In the genomic region with DNA sequence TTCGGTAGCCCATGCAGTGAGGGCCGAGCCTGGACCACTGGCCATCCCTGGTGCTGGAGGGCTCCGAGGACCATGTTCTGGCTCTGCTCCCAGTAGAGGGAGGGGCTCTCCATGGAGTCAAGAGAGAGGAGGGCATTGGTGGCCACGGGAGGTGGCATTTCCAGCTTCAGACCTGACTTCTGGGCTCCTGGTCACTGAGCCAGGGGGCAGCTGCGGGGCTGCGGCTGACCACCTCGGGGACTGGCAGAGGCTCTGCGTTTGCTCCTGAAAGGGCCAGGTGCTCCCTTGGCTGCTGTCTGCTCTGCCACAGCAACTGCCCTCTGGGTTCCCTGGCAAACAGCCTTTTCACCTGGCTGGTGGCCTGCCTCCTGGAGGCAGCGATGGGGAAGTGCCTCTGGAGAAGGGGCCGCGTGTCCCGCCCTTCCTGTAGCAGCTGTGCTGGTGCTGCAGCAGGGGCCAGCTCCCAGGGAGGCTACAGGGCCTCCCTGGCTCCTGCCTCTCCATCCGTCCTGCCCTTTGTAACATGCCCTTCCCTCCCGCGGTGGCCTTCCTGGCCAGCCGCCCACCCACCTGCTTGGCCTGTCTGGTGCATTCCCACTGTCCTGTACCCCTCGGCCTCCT, we compare ENCODE assay signal across 8 cellular contexts.
DNase-seq lines count a peak whose midpoint lies in the region; ATAC-seq and TF ChIP-seq lines count a peak whose summit lies in the region.

No MANE protein-coding gene starts in this region.

- H2AFZ ChIP-seq in GM23338 = peak overlapping the region; percentile 66

- peak; percentile 87 for ATAC-seq in GM23338
- peak; percentile 33; the same call in 1 of the 3 replicates for ATAC-seq in RWPE2 (ENCODE audit: low read depth)
- no peak for ATAC-seq in HG02973 (IDR thresholded peaks at IDR 0.05; ENCODE audit: unreplicated experiment)
- ATAC-seq in GM18870 (IDR thresholded peaks at IDR 0.05; ENCODE audit: unreplicated experiment) = no peak

- no peaks in the 10 kb centered on the region for H3K79me2 ChIP-seq in GM23338 (replicated peaks; ENCODE audit: insufficient read depth)

- H3K4me3 ChIP-seq in GM23338 (peak overlapping the region; percentile 61), RWPE2 (ENCODE audit: severe bottlenecking) (no peak overlapping the region), iPS-18c (ENCODE audit: insufficient read depth, low read depth, low read length) (peak overlapping the region; percentile 40)

- no peaks in the 10 kb centered on the region; the same call in 1 of the 2 replicates for H3F3A ChIP-seq in GM23338 (replicated peaks; ENCODE audit: low read depth)

- no peak overlapping the region for H3K27ac ChIP-seq in GM23338 (ENCODE audit: low read depth)
- H3K27ac ChIP-seq in RWPE2 (ENCODE audit: poor library complexity, severe bottlenecking) = no peak overlapping the region

- H3K27ac Mint-ChIP-seq in GM23338 (no peak overlapping the region), immature natural killer cell (no peak overlapping the region)

- no peaks in the 10 kb centered on the region for H4K20me1 ChIP-seq in GM23338 (replicated peaks; ENCODE audit: insufficient read depth)

- TF ChIP-seq CTCF in GM23338 (conservative IDR thresholded peaks at IDR 0.05; ENCODE audit: low read depth in 2 of 2) (peak; percentile 66 to 82), RWPE2 (IDR thresholded peaks at IDR 0.05; ENCODE audit: poor library complexity, severe bottlenecking) (peak; percentile 18)

- H3K4me3 Mint-ChIP-seq in GM23338 (peak overlapping the region; percentile 53), immature natural killer cell (no peak overlapping the region)

- peak; percentile 9 for DNase-seq in AG20443 (ENCODE audit: low spot score)
- DNase-seq in GM23338 (ENCODE audit: low spot score) = peak; percentile 88
- peak; percentile 48 for DNase-seq in RWPE2 (ENCODE audit: low spot score)
- no peak for DNase-seq in NCI-H2227 (lab: John Stamatoyannopoulos, UW; ENCODE audit: unreplicated experiment)
- DNase-seq in immature natural killer cell = no peak

- H3K9me3 Mint-ChIP-seq in GM23338 = no peaks in the 10 kb centered on the region
- H3K9me3 Mint-ChIP-seq in immature natural killer cell = no peaks in the 10 kb centered on the region

- H3K4me1 Mint-ChIP-seq in GM23338 = peaks cover 3% of the 10 kb centered on the region
- H3K4me1 Mint-ChIP-seq in immature natural killer cell = no peaks in the 10 kb centered on the region

- no peaks in the 10 kb centered on the region for H3K4me1 ChIP-seq in GM23338 (ENCODE audit: insufficient read depth)
- no peaks in the 10 kb centered on the region for H3K4me1 ChIP-seq in RWPE2 (ENCODE audit: insufficient read depth, poor library complexity, severe bottlenecking)

- peak overlapping the region; percentile 84 for H3K4me2 ChIP-seq in GM23338

- H3K9me3 ChIP-seq in RWPE2 (ENCODE audit: severe bottlenecking) = no peaks in the 10 kb centered on the region
- H3K9me3 ChIP-seq in iPS-18c (ENCODE audit: control insufficient read depth, insufficient read depth, low read length) = no peaks in the 10 kb centered on the region

- peaks cover 8% of the 10 kb centered on the region for H3K27me3 ChIP-seq in GM23338 (ENCODE audit: insufficient read depth)
- H3K27me3 ChIP-seq in RWPE2 (ENCODE audit: insufficient read depth, poor library complexity, severe bottlenecking) = peaks cover 48% of the 10 kb centered on the region

- H3K27me3 Mint-ChIP-seq in GM23338 (ENCODE audit: insufficient read depth, low read depth, poor library complexity) = peaks cover 11% of the 10 kb centered on the region
- H3K27me3 Mint-ChIP-seq in immature natural killer cell (ENCODE audit: low read depth in 3 of 3) = peaks cover 2 to 13% (median 9%) of the 10 kb centered on the region in 3 donors

- no peaks in the 10 kb centered on the region for H3K9me2 ChIP-seq in GM23338 (ENCODE audit: insufficient read depth)

- H3K36me3 ChIP-seq in GM23338 (ENCODE audit: insufficient read depth) (no peaks in the 10 kb centered on the region), RWPE2 (ENCODE audit: low read depth) (no peaks in the 10 kb centered on the region)

- H3K36me3 Mint-ChIP-seq in GM23338 (ENCODE audit: low read depth) (peaks cover 10% of the 10 kb centered on the region), immature natural killer cell (no peaks in the 10 kb centered on the region)

TF ChIP-seq in GM23338, 12 proteins besides CTCF, POLR2A, EP300 and RAD21:
- TF ChIP-seq CREB1 (CRISPR knock-in tag; IDR thresholded peaks at IDR 0.05; ENCODE audit: low read depth) = no peak
- TF ChIP-seq ZNF331 (CRISPR knock-in tag; IDR thresholded peaks at IDR 0.05; ENCODE audit: low read depth) = no peak

Comparison
In these comparisons a context has a peak if more than half of its experiments do, and no peak if none do; other contexts are left out.
1. DNase-seq: peak in AG20443 (single experiment), GM23338 (single experiment) and RWPE2 (single experiment); none in NCI-H2227 (single experiment) and immature natural killer cell (0 of 3).
2. ATAC-seq: peak in GM23338 (single experiment) and RWPE2 (single experiment); none in HG02973 (single experiment) and GM18870 (single experiment).